8 cellular contexts compared by ENCODE assay signal in the genomic region with DNA sequence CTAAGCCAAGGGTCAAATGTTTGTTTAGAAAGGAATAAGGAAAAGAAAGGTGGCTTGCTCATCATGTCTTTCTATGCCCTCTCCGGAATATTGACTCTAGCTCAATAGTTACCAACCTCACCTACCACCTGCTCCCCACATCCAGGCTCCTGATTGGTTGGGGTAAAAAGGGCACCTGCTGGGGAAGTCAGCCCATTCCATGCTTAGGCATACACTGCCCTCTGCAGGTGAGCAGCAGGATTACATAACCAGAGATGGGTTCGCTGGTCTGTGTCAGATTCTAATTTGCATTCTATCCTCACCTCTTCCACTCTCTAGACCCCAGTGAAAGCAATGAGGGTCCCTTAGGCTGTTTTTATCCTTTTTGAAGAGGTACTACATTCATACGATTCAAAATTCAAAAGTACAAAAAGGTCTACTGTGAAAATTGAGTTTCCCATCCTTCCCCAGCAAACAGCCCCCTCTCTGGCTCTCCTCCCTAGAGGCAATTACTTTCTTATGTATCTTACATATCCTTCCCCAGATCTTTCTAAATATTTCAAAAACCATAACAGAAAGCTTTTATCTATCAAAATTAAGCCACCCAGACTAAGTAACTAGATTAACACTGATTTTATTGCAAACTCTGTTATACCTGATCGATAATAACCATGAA.
DNase-seq lines count a peak whose midpoint lies in the region; ATAC-seq, FAIRE-seq and TF ChIP-seq lines count a peak whose summit lies in the region.

No MANE protein-coding gene starts in this region.

- TF ChIP-seq CTCF in chondrocyte (IDR thresholded peaks at IDR 0.05) = peak; percentile 95

- no peaks in the 10 kb centered on the region for H3K9me3 Mint-ChIP-seq in chondrocyte (ENCODE audit: low read depth)

- ATAC-seq in left colon (peak; percentile 99), GM19467 (IDR thresholded peaks at IDR 0.05; ENCODE audit: unreplicated experiment) (no peak)

- FAIRE-seq in GM19239 (lab: Jason Lieb, UNC) = peak; percentile 96

- no peak overlapping the region for H3K4me3 Mint-ChIP-seq in chondrocyte (ENCODE audit: unreplicated experiment)

- intact Hi-C loops in left colon (cut with DNase I, micrococcal nuclease) = loop anchor here in 1 of 2 donors (10.0 kb wide), 1 partner anchor 556 kb away; no protein-coding TSS in a partner anchor

- H3K4me1 Mint-ChIP-seq in chondrocyte (ENCODE audit: low read depth) = peaks cover 3% of the 10 kb centered on the region

- no peaks in the 10 kb centered on the region for H3K36me3 Mint-ChIP-seq in chondrocyte (ENCODE audit: low read depth)

- peaks cover 46% of the 10 kb centered on the region for H3K27me3 Mint-ChIP-seq in chondrocyte (ENCODE audit: low read depth)

- DNase-seq in 8988T (peak; percentile 45), GM19239 (ENCODE audit: insufficient read length, low spot score) (peak; percentile 73), NCI-H2107 treated with DMSO at 0.1 percent for 48 hours (lab: John Stamatoyannopoulos, UW; ENCODE audit: unreplicated experiment) (peak; percentile 76), chondrocyte (ENCODE audit: low spot score) (no peak), left colon (peak; percentile 62 to 68)
- peak; percentile 68 for DNase-seq in activated CD4-positive, CD25-positive, alpha-beta regulatory T cell treated with anti-CD3 and anti-CD28 coated beads, Interleukin-2, amount 50 U/mL, for 72 hours
- peak; percentile 17 to 22 (median 19) for DNase-seq in stimulated activated CD4-positive, alpha-beta T cell treated with anti-CD3 and anti-CD28 coated beads, TNF-alpha, amount 100 ng/mL, for 4 hours (ENCODE audit: low read depth in 3 of 3)

- H3K27ac Mint-ChIP-seq in chondrocyte (ENCODE audit: unreplicated experiment) = no peak overlapping the region
